In genomic region chr2:235263205-235264120, GRCh38 we compare ENCODE assay signal across 8 cellular contexts.
DNase-seq lines count a peak whose midpoint lies in the region; ATAC-seq, FAIRE-seq and TF ChIP-seq lines count a peak whose summit lies in the region.

No MANE protein-coding gene starts in this region.

- H4K20me1 ChIP-seq in Karpas-422 (ENCODE audit: insufficient read depth, low read depth, low read length): no peaks in the 10 kb centered on the region

- peak in 1 of 2 experiments; percentile 55; a peak in 4 of 5 replicates for TF ChIP-seq RAD21 in A549 (conservative IDR thresholded peaks at IDR 0.05 in 1 of 2, IDR thresholded peaks at IDR 0.05 in 1 of 2)

- intact Hi-C loops in uterus (cut with DNase I; ENCODE audit: low total_unique reads): no loop called here

- TF ChIP-seq EP300 in A549 (IDR thresholded peaks at IDR 0.05): peak; percentile 48 to 78; a peak in 3 of 5 replicates

- TF ChIP-seq CTCF in A549 (IDR thresholded peaks at IDR 0.05) (peak; percentile 9; the same call in 1 of the 3 replicates), uterus (IDR thresholded peaks at IDR 0.05) (no peak)

- H3K36me3 ChIP-seq in duodenal mucosa (ENCODE audit: control insufficient read depth in 1 of 2, insufficient read depth in 2 of 2, low read length in 2 of 2): no peaks in the 10 kb centered on the region
- H3K36me3 ChIP-seq in uterus: no peaks in the 10 kb centered on the region
- no peaks in the 10 kb centered on the region for H3K36me3 ChIP-seq in Karpas-422 (ENCODE audit: insufficient read depth, low read length)

- peaks cover 66% of the 10 kb centered on the region for H3K27me3 Mint-ChIP-seq in activated CD8-positive, alpha-beta memory T cell treated with anti-CD3 and anti-CD28 coated beads, Interleukin-2, amount 10 ng/mL, durations not matched to agents 7 days and 5 days

- H3K4me1 ChIP-seq in A549 (peaks cover 43% of the 10 kb centered on the region), duodenal mucosa (ENCODE audit: control insufficient read depth in 1 of 2, insufficient read depth in 2 of 2, low read length in 2 of 2) (peaks cover 8 to 11% of the 10 kb centered on the region in 2 donors), uterus (no peaks in the 10 kb centered on the region), Karpas-422 (ENCODE audit: low read length) (no peaks in the 10 kb centered on the region)

- H2AFZ ChIP-seq in Karpas-422 (ENCODE audit: low read length): no peak overlapping the region

- WGBS in A549 (ENCODE audit: missing lambda C conversion rate): 9% methylated on average over 28 of the region's 28 CpGs

- H3K36me3 Mint-ChIP-seq in activated CD8-positive, alpha-beta memory T cell treated with anti-CD3 and anti-CD28 coated beads, Interleukin-2, amount 10 ng/mL, durations not matched to agents 7 days and 5 days: no peaks in the 10 kb centered on the region

- ATAC-seq in A549: peak; percentile 95 to 96
- ATAC-seq in activated CD8-positive, alpha-beta memory T cell treated with anti-CD3 and anti-CD28 coated beads, Interleukin-2, amount 10 ng/mL, durations not matched to agents 7 days and 5 days: no peak

- H3K9ac ChIP-seq in duodenal mucosa (ENCODE audit: low read depth in 1 of 2, low read length in 2 of 2): no peak overlapping the region
- H3K9ac ChIP-seq in Karpas-422 (ENCODE audit: low read length): no peak overlapping the region

- H3K27me3 ChIP-seq in duodenal mucosa (ENCODE audit: control insufficient read depth in 1 of 2, insufficient read depth in 2 of 2, low read length in 2 of 2) (peaks cover 0 to 7% of the 10 kb centered on the region in 2 donors), uterus (no peaks in the 10 kb centered on the region), Karpas-422 (ENCODE audit: low read length) (no peaks in the 10 kb centered on the region)

- H3K9me3 ChIP-seq in A549 (no peaks in the 10 kb centered on the region), duodenal mucosa (ENCODE audit: control insufficient read depth in 1 of 2, low read length in 2 of 2) (no peaks in the 10 kb centered on the region), uterus (no peaks in the 10 kb centered on the region), Karpas-422 (ENCODE audit: low read length) (no peaks in the 10 kb centered on the region)

- H3K79me2 ChIP-seq in Karpas-422 (ENCODE audit: low read length): no peaks in the 10 kb centered on the region

- POLR2A ChIA-PET in A549 (lab: Yijun Ruan, JAX): interaction anchor here (0.6 to 0.7 kb wide), 4 partner anchors 41 to 1796 kb away, joined by 3 to 7 read pairs (median 4); no protein-coding TSS in a partner anchor

- no peaks in the 10 kb centered on the region for H3K9me2 ChIP-seq in Karpas-422 (replicated peaks; ENCODE audit: insufficient read depth, low read length)

- no peaks in the 10 kb centered on the region for H3K4me1 Mint-ChIP-seq in activated CD8-positive, alpha-beta memory T cell treated with anti-CD3 and anti-CD28 coated beads, Interleukin-2, amount 10 ng/mL, durations not matched to agents 7 days and 5 days

- CTCF ChIA-PET in A549 (lab: Yijun Ruan, JAX): interaction anchor here (0.6 to 3.2 kb wide), 7 partner anchors 10 to 1288 kb away, joined by 3 to 14 read pairs (median 3); no protein-coding TSS in a partner anchor
- CTCF ChIA-PET in activated CD8-positive, alpha-beta memory T cell treated with anti-CD3 and anti-CD28 coated beads, Interleukin-2, amount 10 ng/mL, durations not matched to agents 7 days and 5 days (lab: Charles Lee): no interaction called here

- no peak overlapping the region for H3K4me3 Mint-ChIP-seq in activated CD8-positive, alpha-beta memory T cell treated with anti-CD3 and anti-CD28 coated beads, Interleukin-2, amount 10 ng/mL, durations not matched to agents 7 days and 5 days

- no peak overlapping the region for H3K27ac Mint-ChIP-seq in activated CD8-positive, alpha-beta memory T cell treated with anti-CD3 and anti-CD28 coated beads, Interleukin-2, amount 10 ng/mL, durations not matched to agents 7 days and 5 days

- no peak for FAIRE-seq in A549 (lab: Jason Lieb, UNC)

- H3K27ac ChIP-seq in A549 (peak overlapping the region; percentile 86 to 88), duodenal mucosa (ENCODE audit: low read depth, low read length) (peak overlapping the region; percentile 43), uterus (no peak overlapping the region), Karpas-422 (ENCODE audit: low read length) (no peak overlapping the region)

- DNase-seq in A549 (ENCODE audit: low read depth in 1 of 2, low spot score in 1 of 2) (peak; percentile 90 to 94), M059J (ENCODE audit: low read depth) (peak; percentile 91), lung microvascular endothelial cell (ENCODE audit: low read depth in 2 of 2) (peak; percentile 31 to 90), uterus (peak; percentile 59 to 79), Karpas-422 (no peak), NCI-H2081 (lab: John Stamatoyannopoulos, UW) (no peak)
- no peak for DNase-seq in activated CD8-positive, alpha-beta memory T cell treated with anti-CD3 and anti-CD28 coated beads, Interleukin-2, amount 10 ng/mL, durations not matched to agents 7 days and 5 days

- H3K4me2 ChIP-seq in A549 (peak overlapping the region; percentile 80), Karpas-422 (ENCODE audit: low read depth, low read length, poor library complexity, severe bottlenecking) (no peak overlapping the region)

- H3K4me3 ChIP-seq in A549 (peak overlapping the region; percentile 22), duodenal mucosa (ENCODE audit: low read depth in 1 of 2, low read length in 2 of 2) (peak overlapping the region in 1 of 2 donors; percentile 9), uterus (peak overlapping the region in 1 of 2 donors; percentile 0), Karpas-422 (ENCODE audit: low read length) (no peak overlapping the region)

- TF ChIP-seq POLR2A in A549 (IDR thresholded peaks at IDR 0.05; ENCODE audit: low read length): no peak
- no peak for TF ChIP-seq POLR2A in uterus (IDR thresholded peaks at IDR 0.05)

- no peaks in the 10 kb centered on the region for H3K9me3 Mint-ChIP-seq in activated CD8-positive, alpha-beta memory T cell treated with anti-CD3 and anti-CD28 coated beads, Interleukin-2, amount 10 ng/mL, durations not matched to agents 7 days and 5 days (ENCODE audit: low read depth)

TF ChIP-seq in A549, 52 proteins besides CTCF, POLR2A, EP300 and RAD21 (continues in another document):
- no peak for TF ChIP-seq USF2 (IDR thresholded peaks at IDR 0.05)
- peak; percentile 76 for TF ChIP-seq FOSL2 (IDR thresholded peaks at IDR 0.05)
- TF ChIP-seq FOSL2 (CRISPR knock-in tag; IDR thresholded peaks at IDR 0.05): peak; percentile 93
- peak; percentile 60 to 75 for TF ChIP-seq CEBPB (IDR thresholded peaks at IDR 0.05)
- no peak for TF ChIP-seq NPAS2 (CRISPR knock-in tag; IDR thresholded peaks at IDR 0.05; ENCODE audit: borderline replicate concordance)
- TF ChIP-seq ZFP36 (IDR thresholded peaks at IDR 0.05; ENCODE audit: borderline replicate concordance, partially characterized antibody): no peak
- TF ChIP-seq PBX3 (IDR thresholded peaks at IDR 0.05): 0 out of 2 replicates have a peak, but pooled peaks have one; percentile 26
- TF ChIP-seq PHF8 (IDR thresholded peaks at IDR 0.05; ENCODE audit: borderline replicate concordance, low read depth): no peak
- TF ChIP-seq GATA3 (IDR thresholded peaks at IDR 0.05; ENCODE audit: borderline replicate concordance): peak; percentile 25; the same call in 1 of the 2 replicates
- TF ChIP-seq FOSB (CRISPR knock-in tag; IDR thresholded peaks at IDR 0.05): no peak
- TF ChIP-seq BHLHE40 (IDR thresholded peaks at IDR 0.05; ENCODE audit: low read depth, low read length): no peak
- no peak for TF ChIP-seq RNF2 (IDR thresholded peaks at IDR 0.05; ENCODE audit: borderline replicate concordance, low read depth)
- TF ChIP-seq JUN (IDR thresholded peaks at IDR 0.05): peak in 1 of 2 experiments; percentile 62; a peak in 3 of 5 replicates
- TF ChIP-seq FOXS1 (CRISPR knock-in tag; IDR thresholded peaks at IDR 0.05): no peak
- no peak for TF ChIP-seq TP53 (CRISPR knock-in tag; IDR thresholded peaks at IDR 0.05)
- no peak for TF ChIP-seq KDM5A (IDR thresholded peaks at IDR 0.05)
- TF ChIP-seq HOXB13 (CRISPR knock-in tag; IDR thresholded peaks at IDR 0.05; ENCODE audit: low read depth): 0 out of 2 replicates have a peak, but pooled peaks have one; percentile 62
- peak; percentile 78 for TF ChIP-seq JUNB (IDR thresholded peaks at IDR 0.05)
- TF ChIP-seq SREBF2 (IDR thresholded peaks at IDR 0.05): no peak
- TF ChIP-seq ESRRA (IDR thresholded peaks at IDR 0.05; ENCODE audit: borderline replicate concordance, low read length): no peak
- TF ChIP-seq MAZ (IDR thresholded peaks at IDR 0.05; ENCODE audit: borderline replicate concordance, low read depth, low read length): no peak
- TF ChIP-seq EHMT2 (IDR thresholded peaks at IDR 0.05; ENCODE audit: low read depth): no peak
- TF ChIP-seq RCOR1 (IDR thresholded peaks at IDR 0.05; ENCODE audit: low read depth, low read length): no peak
- peak; percentile 67 for TF ChIP-seq CHD2 (IDR thresholded peaks at IDR 0.05; ENCODE audit: low read length, partially characterized antibody)
- peak; percentile 46 for TF ChIP-seq SMC3 (IDR thresholded peaks at IDR 0.05)
- peak; percentile 97 for TF ChIP-seq MAX (IDR thresholded peaks at IDR 0.05)
- no peak for TF ChIP-seq POLR2AphosphoS2 (conservative IDR thresholded peaks at IDR 0.05; ENCODE audit: low read length)
- TF ChIP-seq CBX8 (IDR thresholded peaks at IDR 0.05): no peak

Comparison
In these comparisons a context has a peak if more than half of its experiments do, and no peak if none do; other contexts are left out.
1. DNase-seq: peak in A549 (2 of 2), M059J (single experiment), lung microvascular endothelial cell (2 of 2) and uterus (2 of 2); none in Karpas-422 (single experiment), NCI-H2081 (0 of 2) and activated CD8-positive, alpha-beta memory T cell treated with anti-CD3 and anti-CD28 coated beads, Interleukin-2, amount 10 ng/mL, durations not matched to agents 7 days and 5 days (single experiment).
2. H3K27ac ChIP-seq: peak in A549 (2 of 2) and duodenal mucosa (single experiment); none in uterus (0 of 2) and Karpas-422 (single experiment).